Comparison of ENCODE assay signal across 7 cellular contexts in genomic region chr1:2509589-2509988, GRCh38. TPM values are rescaled to one million over a fixed set of nuclear protein-coding genes. Genes with fewer than 3 reads are reported as not detected.
"Had no signal": no experiment of that assay in that cellular context is flagged by ENCODE, and none has a peak within 500 bp of the region (broad histone marks: within the 10 kb centered on the region; RNA-seq: fewer than 3 reads in every experiment).

No MANE protein-coding gene starts in this region.

- H3K4me3 ChIP-seq: K562 had no signal

- H3K27ac Mint-ChIP-seq: IgD-negative memory B cell had no signal

- H3K4me1 Mint-ChIP-seq: IgD-negative memory B cell had no signal

- H3K27ac ChIP-seq: HL-60 had no signal

- H3K4me3 Mint-ChIP-seq: IgD-negative memory B cell had no signal

- H3K27me3 Mint-ChIP-seq: IgD-negative memory B cell had no signal

- DNase-seq: IMR-90, KBM-7 had no signal

- H3K36me3 Mint-ChIP-seq: IgD-negative memory B cell had no signal

- H3K9me3 Mint-ChIP-seq: IgD-negative memory B cell had no signal

- ATAC-seq: HepG2, K562 had no signal

RNA-seq across cellular contexts. Expression of gene HES5, which starts 20.5 kb away (rescaled TPM):
- total RNA-seq: HepG2, HT1080, IMR-90, K562 had no signal
- polyA plus RNA-seq: HepG2, IgD-negative memory B cell, IMR-90, K562 had no signal

RNA-seq across cellular contexts. Expression of gene PLCH2, which starts 33.5 kb away (rescaled TPM):
- polyA plus RNA-seq: K562 had no signal
